ENCODE assay signal across 9 cellular contexts in the genomic region with DNA sequence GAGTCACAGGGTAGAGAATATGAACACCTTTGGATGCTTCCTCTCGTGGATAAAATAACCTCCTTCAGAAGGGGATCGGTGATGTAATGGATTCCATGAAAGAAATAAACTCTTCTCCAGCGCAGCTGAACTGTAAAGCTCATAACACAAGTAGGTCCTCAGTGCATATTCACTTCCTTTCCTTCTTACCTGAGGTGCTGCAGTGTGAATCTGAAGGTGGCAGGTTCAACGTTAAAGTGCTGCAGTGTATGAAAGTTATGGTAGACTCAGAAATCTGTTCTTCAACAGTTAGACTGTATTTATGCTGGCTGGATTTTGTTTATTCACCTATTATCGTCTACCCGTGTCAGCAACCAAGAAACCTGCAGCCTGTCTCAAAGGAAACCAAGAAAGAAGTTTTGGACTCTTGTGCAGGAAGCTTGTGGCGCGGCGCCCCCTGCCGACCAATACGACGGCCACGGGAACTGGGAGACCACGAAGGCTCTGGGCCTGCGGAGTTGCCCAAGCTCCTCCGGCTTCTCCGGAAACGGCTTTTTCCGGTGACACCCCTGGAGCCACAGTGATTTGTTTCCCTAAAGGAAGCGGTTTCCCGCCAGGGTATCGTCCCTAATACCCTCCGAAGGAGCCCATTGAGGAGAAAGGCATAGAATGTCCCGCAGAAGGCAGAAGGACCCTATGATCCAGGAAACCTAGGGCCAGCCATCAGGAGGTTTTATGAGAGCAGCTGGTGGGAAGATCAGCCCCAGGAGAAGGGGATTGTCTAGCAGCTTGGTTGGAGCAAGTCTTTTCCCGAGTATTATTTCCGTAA. TPM values are rescaled to one million over a fixed set of nuclear protein-coding genes. Genes with fewer than 3 reads are reported as not detected.
A peak's percentile ranks its signal among the peaks of the same experiment; 100 is the strongest.
DNase-seq lines count a peak whose midpoint lies in the region; ATAC-seq and TF ChIP-seq lines count a peak whose summit lies in the region.
"Had no signal": no experiment of that assay in that cellular context is flagged by ENCODE, and none has a peak within 500 bp of the region (broad histone marks: within the 10 kb centered on the region; RNA-seq: fewer than 3 reads in every experiment).

No MANE protein-coding gene starts in this region.

- H3K27ac ChIP-seq in Panc1 (ENCODE audit: low read length): no peak overlapping the region
- H3K27ac ChIP-seq: skin epidermis had no signal

- DNase-seq in GM06990 (ENCODE audit: extremely low read depth, insufficient read length) (peak; percentile 71), Panc1 (ENCODE audit: low read depth, low spot score) (no peak), germinal center (ENCODE audit: low spot score) (peak; percentile 47), omental fat pad (ENCODE audit: low spot score) (peak; percentile 72), superior temporal gyrus (ENCODE audit: extremely low spot score) (peak; percentile 83)
- peak; percentile 65 for DNase-seq in activated T-helper 2 cell treated with anti-CD3 and anti-CD28 coated beads, Interferon-gamma antibody, Interleukin-2, Interleukin-4, amounts not matched to agents 10 μg/mL and 5 μg/mL and 100 μg/mL, durations not matched to agents 14 hours and 24 hours and 36 hours (ENCODE audit: low spot score)

- H3K4me3 Mint-ChIP-seq in activated T-helper 2 cell treated with anti-CD3 and anti-CD28 coated beads, Interferon-gamma antibody, Interleukin-2, Interleukin-4, amounts not matched to agents 10 μg/mL and 5 μg/mL and 100 μg/mL, durations not matched to agents 14 hours and 24 hours and 36 hours (ENCODE audit: low read depth): no peak overlapping the region

- TF ChIP-seq CTCF in GM06990 (IDR thresholded peaks at IDR 0.05; ENCODE audit: insufficient read depth, low read length, poor library complexity, severe bottlenecking) (peak; percentile 91), Panc1 (IDR thresholded peaks at IDR 0.05) (peak; percentile 81), omental fat pad (IDR thresholded peaks at IDR 0.05) (no peak)

- BruUV-seq in Panc1 (replicated peaks; lab: Mats Ljungman, UMichigan): no TSS peak

- H3K4me3 ChIP-seq in GM06990 (replicated peaks; ENCODE audit: low read depth, low read length) (no peak overlapping the region), Panc1 (ENCODE audit: low read depth in 2 of 2, low read length in 2 of 2) (no peak overlapping the region)
- H3K4me3 ChIP-seq: skin epidermis had no signal

- H3K36me3 ChIP-seq in GM06990 (ENCODE audit: control insufficient read depth, insufficient read depth, low read length): no peaks in the 10 kb centered on the region
- no peaks in the 10 kb centered on the region for H3K36me3 ChIP-seq in Panc1 (ENCODE audit: control insufficient read depth, insufficient read depth, low read length)

- H3K27me3 ChIP-seq in GM06990 (replicated peaks; ENCODE audit: control insufficient read depth, insufficient read depth, low read length) (peaks cover 1% of the 10 kb centered on the region; the same call in 1 of the 2 replicates), Panc1 (ENCODE audit: control insufficient read depth, insufficient read depth, low read length) (peaks cover 5% of the 10 kb centered on the region; the same call in 1 of the 2 replicates)

- H3K27me3 Mint-ChIP-seq in activated T-helper 2 cell treated with anti-CD3 and anti-CD28 coated beads, Interferon-gamma antibody, Interleukin-2, Interleukin-4, amounts not matched to agents 10 μg/mL and 5 μg/mL and 100 μg/mL, durations not matched to agents 14 hours and 24 hours and 36 hours (ENCODE audit: low read depth): peaks cover 21% of the 10 kb centered on the region

- H3K27ac Mint-ChIP-seq in activated T-helper 2 cell treated with anti-CD3 and anti-CD28 coated beads, Interferon-gamma antibody, Interleukin-2, Interleukin-4, amounts not matched to agents 10 μg/mL and 5 μg/mL and 100 μg/mL, durations not matched to agents 14 hours and 24 hours and 36 hours: no peak overlapping the region

- H3K4me1 Mint-ChIP-seq in activated T-helper 2 cell treated with anti-CD3 and anti-CD28 coated beads, Interferon-gamma antibody, Interleukin-2, Interleukin-4, amounts not matched to agents 10 μg/mL and 5 μg/mL and 100 μg/mL, durations not matched to agents 14 hours and 24 hours and 36 hours (ENCODE audit: low read depth): peaks cover 10% of the 10 kb centered on the region

- H3K9me3 ChIP-seq in Panc1 (ENCODE audit: control insufficient read depth, insufficient read depth, low read depth, low read length): no peaks in the 10 kb centered on the region

- peak; percentile 74 for ATAC-seq in HG02678 (IDR thresholded peaks at IDR 0.05; ENCODE audit: unreplicated experiment)
- peak; percentile 74 for ATAC-seq in Panc1
- ATAC-seq in omental fat pad (ENCODE audit: low FRiP score): peak; percentile 80
- no peak for ATAC-seq in HG03521 (IDR thresholded peaks at IDR 0.05; ENCODE audit: unreplicated experiment)

- in situ Hi-C loops in Panc1 (cut with HindIII; ENCODE audit: low pct_unique_long_range_greater_than_20kb, low sequenced_read_pairs): no loop called here

- intact Hi-C loops in Panc1 (cut with micrococcal nuclease; ENCODE audit: unreplicated experiment): no loop called here
- intact Hi-C loops in activated T-helper 2 cell treated with anti-CD3 and anti-CD28 coated beads, Interferon-gamma antibody, Interleukin-2, Interleukin-4, amounts not matched to agents 10 μg/mL and 5 μg/mL and 100 μg/mL, durations not matched to agents 14 hours and 24 hours and 36 hours (cut with micrococcal nuclease): loop anchor here (1.0 to 5.0 kb wide), 3 partner anchors 16 to 177 kb away; no protein-coding TSS in a partner anchor

- H3K9me3 Mint-ChIP-seq in activated T-helper 2 cell treated with anti-CD3 and anti-CD28 coated beads, Interferon-gamma antibody, Interleukin-2, Interleukin-4, amounts not matched to agents 10 μg/mL and 5 μg/mL and 100 μg/mL, durations not matched to agents 14 hours and 24 hours and 36 hours: no peaks in the 10 kb centered on the region

- no peaks in the 10 kb centered on the region for H3K36me3 Mint-ChIP-seq in activated T-helper 2 cell treated with anti-CD3 and anti-CD28 coated beads, Interferon-gamma antibody, Interleukin-2, Interleukin-4, amounts not matched to agents 10 μg/mL and 5 μg/mL and 100 μg/mL, durations not matched to agents 14 hours and 24 hours and 36 hours (ENCODE audit: low read depth)

- no peaks in the 10 kb centered on the region for H3K4me1 ChIP-seq in Panc1 (ENCODE audit: control insufficient read depth, insufficient read depth, low read length)

- CTCF ChIA-PET in Panc1 (lab: Charles Lee): interaction anchor here (0.6 to 0.9 kb wide), 2 partner anchors 14 to 98 kb away, joined by 3 to 4 read pairs; no protein-coding TSS in a partner anchor

- POLR2A ChIA-PET in Panc1 (lab: Charles Lee): no interaction called here

RNA-seq across cellular contexts. Expression of gene RNASE3, which starts 17.6 kb away (rescaled TPM):
- total RNA-seq in Panc1 (2021; ENCODE audit: unreplicated experiment) (not detected), omental fat pad (not detected)
- polyA plus RNA-seq in Panc1 (2012; ENCODE audit: insufficient read length): not detected
- not detected in 2 replicates for total RNA-seq in activated T-helper 2 cell treated with anti-CD3 and anti-CD28 coated beads, Interferon-gamma antibody, Interleukin-2, Interleukin-4, amounts not matched to agents 10 μg/mL and 5 μg/mL and 100 μg/mL, durations not matched to agents 14 hours and 24 hours and 36 hours

Comparison
In these comparisons a context has a peak if more than half of its experiments do, and no peak if none do; other contexts are left out.
1. CTCF ChIP-seq: peak in GM06990 (single experiment) and Panc1 (single experiment); none in omental fat pad (0 of 3).